In genomic region chr9:121483049-121483448, GRCh38 we compare ENCODE assay signal across 17 cellular contexts. TPM values are rescaled to one million over a fixed set of nuclear protein-coding genes. Genes with fewer than 3 reads are reported as not detected.
DNase-seq lines count a peak whose midpoint lies in the region; ATAC-seq, FAIRE-seq and TF ChIP-seq lines count a peak whose summit lies in the region.
"Had no signal": no experiment of that assay in that cellular context is flagged by ENCODE, and none has a peak within 500 bp of the region (broad histone marks: within the 10 kb centered on the region; RNA-seq: fewer than 3 reads in every experiment).

No MANE protein-coding gene starts in this region.

- 3% methylated on average over 5 of the region's 5 CpGs for WGBS in K562 (ENCODE audit: insufficient coverage, low coverage, missing lambda C conversion rate)
- WGBS in mesenchymal stem cell: 36% methylated on average over 5 of the region's 5 CpGs
- WGBS in thyroid gland, 2 donors: 39 to 49% methylated on average over 5 of the region's 5 CpGs

- no peak overlapping the region for H4K8ac ChIP-seq in mesenchymal stem cell (ENCODE audit: low read length)

- H3K27ac ChIP-seq in HCT116 (ENCODE audit: low read depth, low read length): no peak overlapping the region
- H3K27ac ChIP-seq in K562 (ENCODE audit: extremely low read depth, low read depth, low read length): no peak overlapping the region
- H3K27ac ChIP-seq in mesenchymal stem cell (ENCODE audit: low read length, poor library complexity, severe bottlenecking): no peak overlapping the region
- no peak overlapping the region for H3K27ac ChIP-seq in CD4-positive, alpha-beta memory T cell (ENCODE audit: low read depth, low read length)
- H3K27ac ChIP-seq in thyroid gland: no peak overlapping the region

- H2AK5ac ChIP-seq in mesenchymal stem cell (ENCODE audit: low read length, severe bottlenecking): no peak overlapping the region

- no peak overlapping the region for H2BK12ac ChIP-seq in mesenchymal stem cell (ENCODE audit: low read length in 2 of 2)

- H3K36me3 Mint-ChIP-seq in CD4-positive, alpha-beta memory T cell: no peaks in the 10 kb centered on the region

- H2BK5ac ChIP-seq in mesenchymal stem cell (ENCODE audit: low read depth, low read length, poor library complexity, severe bottlenecking): no peak overlapping the region

- POLR2A ChIA-PET in HCT116 (lab: Charles Lee) (interaction anchor here (0.6 to 0.7 kb wide), 2 partner anchors 10 to 19 kb away, joined by 3 read pairs; no protein-coding TSS in a partner anchor), K562 (lab: Yijun Ruan, JAX) (interaction anchor here (1.0 kb wide), 1 partner anchor 10 kb away, joined by 3 read pairs; no protein-coding TSS in a partner anchor)
- POLR2A ChIA-PET in CD4-positive, alpha-beta memory T cell (lab: Charles Lee; ENCODE audit: partially characterized antibody): no interaction called here

- DNase-seq in DMS153 treated with DMSO at 0.1 percent for 48 hours (lab: John Stamatoyannopoulos, UW; ENCODE audit: unreplicated experiment) (peak; percentile 6), HCT116 (ENCODE audit: low read depth, low spot score) (no peak), K562 (ENCODE audit: extremely low read depth in 1 of 4, low spot score in 3 of 4) (peak; percentile 27 to 55 (median 42)), mesenchymal stem cell (peak; percentile 23), thyroid gland (no peak)
- no peak for DNase-seq in CD4-positive, alpha-beta memory T cell
- no peak for DNase-seq in activated CD8-positive, alpha-beta memory T cell treated with anti-CD3 and anti-CD28 coated beads, Interleukin-2, amount 50 U/mL, for 4 hours
- DNase-seq: activated CD4-positive, alpha-beta T cell treated with anti-CD3 and anti-CD28 coated beads, Interleukin-2, amount 50 U/mL, for 48 hours; BE2C; effector memory CD8-positive, alpha-beta T cell; NCI-H1105 treated with DMSO at 0.1 percent for 48 hours; stimulated activated CD4-positive, alpha-beta T cell treated with anti-CD3 and anti-CD28 coated beads, Interleukin-1b, Interleukin-23, amount 100 ng/mL, for 48 hours; T1000 had no signal

- H3K9me2 ChIP-seq in HCT116 (ENCODE audit: insufficient read depth): no peaks in the 10 kb centered on the region

- no peaks in the 10 kb centered on the region for H3K4me1 Mint-ChIP-seq in CD4-positive, alpha-beta memory T cell

- TF ChIP-seq EP300 in K562 (IDR thresholded peaks at IDR 0.05; ENCODE audit: low read length): no peak

- ATAC-seq in HCT116: peak; percentile 78
- ATAC-seq in K562: peak; percentile 68
- no peak for ATAC-seq in GM21717 (IDR thresholded peaks at IDR 0.05; ENCODE audit: unreplicated experiment)
- ATAC-seq: effector memory CD8-positive, alpha-beta T cell had no signal

- no peaks in the 10 kb centered on the region for H3K9me3 Mint-ChIP-seq in CD4-positive, alpha-beta memory T cell
- H3K9me3 Mint-ChIP-seq: effector memory CD8-positive, alpha-beta T cell had no signal

- H4K20me1 ChIP-seq in HCT116 (ENCODE audit: insufficient read depth) (no peaks in the 10 kb centered on the region), K562 (replicated peaks; ENCODE audit: control insufficient read depth, insufficient read depth, low read length) (0 out of 2 replicates have a peak, but pooled peaks cover 2% of the 10 kb centered on the region)

- H3K79me2 ChIP-seq in HCT116 (ENCODE audit: insufficient read depth, low read length) (no peaks in the 10 kb centered on the region), K562 (ENCODE audit: control insufficient read depth, insufficient read depth, low read length) (no peaks in the 10 kb centered on the region)

- intact Hi-C loops in HCT116 (cut with micrococcal nuclease): no loop called here
- intact Hi-C loops in K562 (cut with micrococcal nuclease): no loop called here
- intact Hi-C loops in CD4-positive, alpha-beta memory T cell (cut with micrococcal nuclease): no loop called here
- intact Hi-C loops in thyroid gland (cut with DNase I): no loop called here

- no peak overlapping the region for H3K4ac ChIP-seq in mesenchymal stem cell (ENCODE audit: low read depth in 1 of 2, low read length in 2 of 2)

- no peaks in the 10 kb centered on the region for H3K79me1 ChIP-seq in mesenchymal stem cell (replicated peaks; ENCODE audit: low read length, poor library complexity, severe bottlenecking)

- H2AFZ ChIP-seq in HCT116 (ENCODE audit: low read depth, low read length, poor library complexity, severe bottlenecking) (no peak overlapping the region), K562 (ENCODE audit: low read depth, low read length) (no peak overlapping the region), mesenchymal stem cell (ENCODE audit: low read depth, low read length) (no peak overlapping the region)

- TF ChIP-seq POLR2A in HCT116 (IDR thresholded peaks at IDR 0.05; ENCODE audit: borderline replicate concordance, extremely low read depth, insufficient read depth, insufficient read length) (no peak), K562 (conservative IDR thresholded peaks at IDR 0.05) (no peak), thyroid gland (IDR thresholded peaks at IDR 0.05) (no peak)

- H3K27me3 ChIP-seq in HCT116 (ENCODE audit: insufficient read depth, low read length) (no peaks in the 10 kb centered on the region), K562 (ENCODE audit: control insufficient read depth in 2 of 2, insufficient read depth in 2 of 2, low read length in 2 of 2) (peaks cover under 1 to 11% of the 10 kb centered on the region in 2 experiments; a peak in 3 of 5 replicates), mesenchymal stem cell (ENCODE audit: control insufficient read depth in 1 of 2, insufficient read depth in 1 of 2, low read length in 2 of 2) (peaks cover 21 to 24% of the 10 kb centered on the region in 2 experiments), thyroid gland (no peaks in the 10 kb centered on the region)
- no peaks in the 10 kb centered on the region for H3K27me3 ChIP-seq in CD4-positive, alpha-beta memory T cell (ENCODE audit: insufficient read depth, low read length)
- H3K27me3 ChIP-seq: BE2C had no signal

- H3K4me1 ChIP-seq in HCT116 (ENCODE audit: control insufficient read depth in 1 of 2, insufficient read depth in 2 of 2, low read length in 2 of 2) (peaks cover 14 to 17% of the 10 kb centered on the region in 2 experiments), K562 (replicated peaks in 1 of 2; ENCODE audit: control insufficient read depth in 2 of 2, insufficient read depth in 2 of 2, low read length in 2 of 2) (peaks cover 0 to 17% of the 10 kb centered on the region in 2 experiments; a peak in 3 of 5 replicates), mesenchymal stem cell (ENCODE audit: control insufficient read depth, insufficient read depth, low read depth, low read length) (peaks cover 5% of the 10 kb centered on the region), thyroid gland (peaks cover 3 to 7% of the 10 kb centered on the region in 2 donors)
- H3K4me1 ChIP-seq in CD4-positive, alpha-beta memory T cell (ENCODE audit: insufficient read depth, low read length): no peaks in the 10 kb centered on the region

- H3K9me1 ChIP-seq in K562 (ENCODE audit: control insufficient read depth, insufficient read depth, low read length): no peaks in the 10 kb centered on the region

- H2BK15ac ChIP-seq in mesenchymal stem cell (ENCODE audit: low read depth, poor library complexity, severe bottlenecking): no peak overlapping the region

- H3K4me3 Mint-ChIP-seq in CD4-positive, alpha-beta memory T cell: no peak overlapping the region
- H3K4me3 Mint-ChIP-seq: effector memory CD8-positive, alpha-beta T cell had no signal

- H3K9me3 ChIP-seq in HCT116 (ENCODE audit: control insufficient read depth in 1 of 2, insufficient read depth in 1 of 2, low read depth in 1 of 2, low read length in 2 of 2): no peaks in the 10 kb centered on the region
- no peaks in the 10 kb centered on the region for H3K9me3 ChIP-seq in K562 (replicated peaks; ENCODE audit: control insufficient read depth, insufficient read depth, low read depth, low read length)
- no peaks in the 10 kb centered on the region for H3K9me3 ChIP-seq in mesenchymal stem cell (ENCODE audit: control insufficient read depth, low read length)
- H3K9me3 ChIP-seq in CD4-positive, alpha-beta memory T cell (ENCODE audit: control insufficient read depth in 1 of 2, low read length in 2 of 2): no peaks in the 10 kb centered on the region
- H3K9me3 ChIP-seq in thyroid gland: no peaks in the 10 kb centered on the region
- H3K9me3 ChIP-seq: BE2C had no signal

- H3K27me3 Mint-ChIP-seq in CD4-positive, alpha-beta memory T cell: peaks cover 0 to 7% of the 10 kb centered on the region in 2 donors

- in situ Hi-C loops in K562 (cut with MboI): no loop called here

- H4K91ac ChIP-seq in mesenchymal stem cell (ENCODE audit: low read length): no peak overlapping the region

- H3K9ac ChIP-seq in HCT116 (ENCODE audit: low read length) (no peak overlapping the region), K562 (ENCODE audit: insufficient read depth in 1 of 2, low read depth in 2 of 2, low read length in 2 of 2) (no peak overlapping the region), mesenchymal stem cell (ENCODE audit: low read length) (no peak overlapping the region)

- H3K36me3 ChIP-seq in HCT116 (ENCODE audit: control insufficient read depth in 1 of 2, insufficient read depth in 2 of 2, low read length in 2 of 2) (no peaks in the 10 kb centered on the region), K562 (ENCODE audit: control insufficient read depth, insufficient read depth, low read length) (no peaks in the 10 kb centered on the region), mesenchymal stem cell (ENCODE audit: control insufficient read depth in 1 of 2, insufficient read depth in 2 of 2, low read depth in 1 of 2, low read length in 2 of 2) (no peaks in the 10 kb centered on the region), thyroid gland (no peaks in the 10 kb centered on the region)
- H3K36me3 ChIP-seq in CD4-positive, alpha-beta memory T cell (ENCODE audit: insufficient read depth, low read length): no peaks in the 10 kb centered on the region
- H3K36me3 ChIP-seq: BE2C had no signal

- H3K4me3 ChIP-seq in HCT116 (replicated peaks in 1 of 2; ENCODE audit: low read depth in 1 of 2, low read length in 2 of 2) (no peak overlapping the region), K562 (no peak overlapping the region), mesenchymal stem cell (ENCODE audit: insufficient read depth in 1 of 2, low read depth in 1 of 2, low read length in 2 of 2) (no peak overlapping the region), thyroid gland (replicated peaks in 1 of 3) (no peak overlapping the region)
- H3K4me3 ChIP-seq in CD4-positive, alpha-beta memory T cell (ENCODE audit: low read length in 2 of 2): no peak overlapping the region

- RAD21 ChIA-PET in HCT116 (lab: Charles Lee; ENCODE audit: low non-redundant PET in 1 of 2, low total read pairs in 2 of 2, uncharacterized antibody in 2 of 2, unreplicated experiment in 2 of 2): no interaction called here

- BruUV-seq in HCT116 (replicated peaks; lab: Mats Ljungman, UMichigan): no TSS peak
- no TSS peak for BruUV-seq in K562 (replicated peaks; lab: Mats Ljungman, UMichigan)

- H2BK120ac ChIP-seq in mesenchymal stem cell (ENCODE audit: low read depth, low read length): no peak overlapping the region

- no peak overlapping the region for H3K23ac ChIP-seq in mesenchymal stem cell (ENCODE audit: low read length in 2 of 2)

- H3K4me2 ChIP-seq in HCT116 (ENCODE audit: low read length): 0 out of 2 replicates have a peak overlapping the region, but pooled peaks have one; percentile 11
- no peak overlapping the region for H3K4me2 ChIP-seq in K562 (ENCODE audit: insufficient read depth, low read length)
- H3K4me2 ChIP-seq in mesenchymal stem cell (ENCODE audit: low read length, poor library complexity, severe bottlenecking): no peak overlapping the region

- no peak overlapping the region for H3K14ac ChIP-seq in mesenchymal stem cell (ENCODE audit: low read length in 2 of 2)

- TF ChIP-seq CTCF in HCT116 (IDR thresholded peaks at IDR 0.05 in 2 of 3, conservative IDR thresholded peaks at IDR 0.05 in 1 of 3; ENCODE audit: borderline replicate concordance in 1 of 3, insufficient read depth in 1 of 3, low read depth in 2 of 3, low read length in 2 of 3) (no peak), K562 (IDR thresholded peaks at IDR 0.05 in 2 of 3, conservative IDR thresholded peaks at IDR 0.05 in 1 of 3; ENCODE audit: insufficient read depth in 2 of 3, low read depth in 1 of 3, low read length in 3 of 3) (no peak), thyroid gland (IDR thresholded peaks at IDR 0.05) (no peak)

- no peak overlapping the region for H3K18ac ChIP-seq in mesenchymal stem cell (ENCODE audit: low read depth in 1 of 2, low read length in 2 of 2)

- peak; percentile 77 for FAIRE-seq in K562 (lab: Jason Lieb, UNC)
- FAIRE-seq: keratinocyte had no signal

- CTCF ChIA-PET in HCT116 (lab: Charles Lee): no interaction called here
- CTCF ChIA-PET in K562 (lab: Yijun Ruan, JAX; ENCODE audit: low intra/inter-chr PET ratio): no interaction called here
- CTCF ChIA-PET in CD4-positive, alpha-beta memory T cell (lab: Charles Lee; ENCODE audit: partially characterized antibody): no interaction called here

- H3K27ac Mint-ChIP-seq in CD4-positive, alpha-beta memory T cell: no peak overlapping the region
- H3K27ac Mint-ChIP-seq: effector memory CD8-positive, alpha-beta T cell had no signal

- TF ChIP-seq RAD21 in HCT116 (IDR thresholded peaks at IDR 0.05; ENCODE audit: low read depth) (no peak), K562 (CRISPR knock-in tag; conservative IDR thresholded peaks at IDR 0.05 in 1 of 2, IDR thresholded peaks at IDR 0.05 in 1 of 2) (no peak)

RNA-seq across cellular contexts. Expression of gene GGTA1, which starts 16.6 kb away (rescaled TPM):
- total RNA-seq in HCT116 (2021; ENCODE audit: unreplicated experiment): not detected
- not detected in 2 replicates for polyA plus RNA-seq in HCT116 (2012)
- not detected in 2 replicates for total RNA-seq in K562 (2011; cell fraction: chromatin; rRNA removed; ENCODE audit: low replicate concordance)
- not detected in 2 replicates for total RNA-seq in K562 (2011; cell fraction: nucleolus; rRNA removed)
- not detected in 2 replicates for total RNA-seq in K562 (2011; cell fraction: nucleoplasm; rRNA removed)
- not detected in 2 replicates for total RNA-seq in K562 (2014; rRNA removed)
- total RNA-seq in K562 (2014; rRNA removed; fragmentation: Illumina TruSeq; extraction: Trizol): not detected in 2 replicates
- not detected in 2 replicates for total RNA-seq in K562 (2015; rRNA removed; fragmentation: Illumina TruSeq; extraction: Trizol)
- not detected in 2 replicates for total RNA-seq in K562 (2021)
- not detected in 2 replicates for polyA plus RNA-seq in K562 (2011; rRNA removed)
- polyA plus RNA-seq in K562 (2011; cell fraction: cytosol; rRNA removed): not detected in 2 replicates
- not detected in 2 replicates for polyA plus RNA-seq in K562 (2011; cell fraction: nucleus; rRNA removed)
- 0.15 and 0.20 TPM in 2 replicates for polyA plus RNA-seq in K562 (2012)
- polyA plus RNA-seq in K562 (2014; fragmentation: Illumina TruSeq; extraction: Trizol): not detected in 2 replicates
- under 1 TPM; 0.04 to 0.15 TPM for polyA plus RNA-seq in K562 (2014; fragmentation: Nextera tagmentation; extraction: Ambion mirVana)
- polyA plus RNA-seq in K562 (2014; rRNA removed): not detected in 2 replicates
- polyA minus RNA-seq in K562 (2011; rRNA and poly(A)+ RNA removed): not detected in 2 replicates
- polyA minus RNA-seq in K562 (2011; cell fraction: cytosol; rRNA and poly(A)+ RNA removed): not detected in 2 replicates
- not detected in 2 replicates for polyA minus RNA-seq in K562 (2011; cell fraction: nucleus; rRNA and poly(A)+ RNA removed)
- polyA plus RNA-seq in mesenchymal stem cell (2013, experiment 1 of 2): not detected
- not detected for polyA plus RNA-seq in mesenchymal stem cell (2013, experiment 2 of 2)
- not detected for total RNA-seq in CD4-positive, alpha-beta memory T cell
- polyA plus RNA-seq in CD4-positive, alpha-beta memory T cell: not detected
- total RNA-seq in thyroid gland: 10 to 100 TPM in 2 of 4 donors, 1 to 10 TPM in 2; 5.5 to 18.4 (median 7.9) TPM
- total RNA-seq: G401, NCI-H460 had no signal
- polyA plus RNA-seq: keratinocyte had no signal

Comparison
In these comparisons a context has a peak if more than half of its experiments do, and no peak if none do; other contexts are left out.
1. DNase-seq: peak in DMS153 treated with DMSO at 0.1 percent for 48 hours (single experiment), K562 (4 of 4) and mesenchymal stem cell (single experiment); none in HCT116 (single experiment), CD4-positive, alpha-beta memory T cell (0 of 5), activated CD8-positive, alpha-beta memory T cell treated with anti-CD3 and anti-CD28 coated beads, Interleukin-2, amount 50 U/mL, for 4 hours (single experiment) and thyroid gland (0 of 2).